1 cellular context compared by ENCODE assay signal in genomic region chr16:30622455-30623032, GRCh38.
A peak's percentile ranks its signal among the peaks of the same experiment; 100 is the strongest.
TF ChIP-seq lines count a peak whose summit lies in the region.

No MANE protein-coding gene starts in this region.

TF ChIP-seq in HepG2, 621 proteins besides CTCF, POLR2A, EP300 and RAD21:
- TF ChIP-seq KDM4B (CRISPR knock-in tag; IDR thresholded peaks at IDR 0.05) = no peak
- 0 out of 2 replicates have a peak, but pooled peaks have one; percentile 42 for TF ChIP-seq PAWR (CRISPR knock-in tag; IDR thresholded peaks at IDR 0.05; ENCODE audit: borderline replicate concordance)
